In genomic region chr19:16417660-16418596, GRCh38 we compare ENCODE assay signal across 8 cellular contexts. TPM values are rescaled to one million over a fixed set of nuclear protein-coding genes. Genes with fewer than 3 reads are reported as not detected.
DNase-seq lines count a peak whose midpoint lies in the region; ATAC-seq, FAIRE-seq and TF ChIP-seq lines count a peak whose summit lies in the region.

No MANE protein-coding gene starts in this region.

- intact Hi-C loops in activated B cell treated with CpG ODN at 0.5 μM for 24 hours (cut with micrococcal nuclease) (loop anchor here (1.0 kb wide), 10 partner anchors 19 to 377 kb away; partner anchors contain the start of genes FAM32A, KLF2 and RAB8A), MCF 10A (cut with micrococcal nuclease) (loop anchor here (1.0 kb wide), 1 partner anchor 171 kb away; no protein-coding TSS in a partner anchor), kidney (cut with DNase I) (no loop called here)

- BruUV-seq in MCF 10A (replicated peaks; lab: Mats Ljungman, UMichigan) = no TSS peak

- no peaks in the 10 kb centered on the region for H3K27me3 Mint-ChIP-seq in activated B cell treated with CpG ODN at 0.5 μM for 24 hours
- no peaks in the 10 kb centered on the region for H3K27me3 Mint-ChIP-seq in MCF 10A (ENCODE audit: insufficient read depth, unreplicated experiment)

- POLR2A ChIA-PET in activated B cell treated with CpG ODN at 0.5 μM for 24 hours (lab: Charles Lee) = interaction anchor here (0.6 to 3.8 kb wide), 19 partner anchors 10 to 332 kb away, joined by 3 to 66 read pairs (median 5); partner anchors contain the start of genes FAM32A and HSH2D
- POLR2A ChIA-PET in MCF 10A (lab: Yijun Ruan, JAX) = interaction anchor here (0.6 to 0.7 kb wide), 2 partner anchors 167 to 651 kb away, joined by 3 to 4 read pairs; no protein-coding TSS in a partner anchor

- H3K27me3 ChIP-seq in KMS-11 (ENCODE audit: insufficient read depth, low read depth) = no peaks in the 10 kb centered on the region

- peak overlapping the region; percentile 83 for H3K27ac Mint-ChIP-seq in activated B cell treated with CpG ODN at 0.5 μM for 24 hours
- no peak overlapping the region for H3K27ac Mint-ChIP-seq in MCF 10A (ENCODE audit: low read depth, unreplicated experiment)

- DNase-seq in activated B cell treated with CpG ODN at 0.5 μM for 24 hours = peak; percentile 80
- DNase-seq in MCF 10A (ENCODE audit: unreplicated experiment) = peak; percentile 53
- peak; percentile 90 for DNase-seq in kidney
- peak; percentile 70 for DNase-seq in stimulated activated CD4-positive, alpha-beta T cell treated with anti-CD3 and anti-CD28 coated beads, Interleukin-4, amount 100 ng/mL, for 1 hour

- peak overlapping the region; percentile 61 for H3K4me3 Mint-ChIP-seq in activated B cell treated with CpG ODN at 0.5 μM for 24 hours
- no peak overlapping the region for H3K4me3 Mint-ChIP-seq in MCF 10A (ENCODE audit: unreplicated experiment)

- H3K4me3 ChIP-seq in KMS-11 (IDR thresholded peaks at IDR 0.05; ENCODE audit: insufficient read depth, low read depth, low read length) (no peak overlapping the region), kidney (ENCODE audit: low read length in 2 of 2) (no peak overlapping the region)

- H4K20me1 ChIP-seq in KMS-11 (ENCODE audit: insufficient read depth) = no peaks in the 10 kb centered on the region

- H3K4me1 Mint-ChIP-seq in activated B cell treated with CpG ODN at 0.5 μM for 24 hours (peaks cover 37% of the 10 kb centered on the region), MCF 10A (ENCODE audit: insufficient read depth, unreplicated experiment) (no peaks in the 10 kb centered on the region)

- H3K9ac ChIP-seq in KMS-11 = no peak overlapping the region
- H3K9ac ChIP-seq in kidney (ENCODE audit: low read length in 2 of 2) = no peak overlapping the region

- no peaks in the 10 kb centered on the region for H3K79me2 ChIP-seq in KMS-11 (ENCODE audit: insufficient read depth, low read depth)

- CTCF ChIA-PET in activated B cell treated with CpG ODN at 0.5 μM for 24 hours (lab: Charles Lee) = interaction anchor here (0.5 to 5.7 kb wide), 21 partner anchors 11 to 376 kb away, joined by 3 to 83 read pairs (median 5); partner anchors contain the start of genes FAM32A and KLF2
- CTCF ChIA-PET in MCF 10A (lab: Yijun Ruan, JAX) = interaction anchor here (0.6 to 5.9 kb wide), 21 partner anchors 9 to 1750 kb away, joined by 3 to 56 read pairs (median 4); no protein-coding TSS in a partner anchor

- no peak overlapping the region for H3K4me2 ChIP-seq in KMS-11

- H3K36me3 ChIP-seq in KMS-11 (ENCODE audit: insufficient read depth) = no peaks in the 10 kb centered on the region
- peaks cover 36 to 55% of the 10 kb centered on the region in 2 donors for H3K36me3 ChIP-seq in kidney (ENCODE audit: control insufficient read depth in 1 of 2, insufficient read depth in 2 of 2, low read length in 2 of 2)

- no peaks in the 10 kb centered on the region for H3K4me1 ChIP-seq in KMS-11 (ENCODE audit: low read depth, poor library complexity, severe bottlenecking)
- H3K4me1 ChIP-seq in kidney (ENCODE audit: control insufficient read depth in 1 of 2, insufficient read depth in 1 of 2, low read depth in 1 of 2, low read length in 2 of 2) = peaks cover 0 to 2% of the 10 kb centered on the region in 2 donors

- no peak for FAIRE-seq in kidney (lab: Jason Lieb, UNC)

- no peak overlapping the region for H3K27ac ChIP-seq in KMS-11
- H3K27ac ChIP-seq in kidney (ENCODE audit: low read depth in 2 of 2, low read length in 2 of 2) = no peak overlapping the region

- H3K36me3 Mint-ChIP-seq in activated B cell treated with CpG ODN at 0.5 μM for 24 hours (ENCODE audit: low read depth) (peaks cover 86% of the 10 kb centered on the region), MCF 10A (ENCODE audit: insufficient read depth, unreplicated experiment) (peaks cover 63% of the 10 kb centered on the region)

- H2AFZ ChIP-seq in KMS-11 (ENCODE audit: low read depth) = no peak overlapping the region

- H3K9me3 ChIP-seq in kidney (ENCODE audit: control insufficient read depth in 1 of 2, low read length in 2 of 2) = no peaks in the 10 kb centered on the region

- H3K9me3 Mint-ChIP-seq in activated B cell treated with CpG ODN at 0.5 μM for 24 hours (no peaks in the 10 kb centered on the region), MCF 10A (ENCODE audit: unreplicated experiment) (no peaks in the 10 kb centered on the region)

- TF ChIP-seq CTCF in GM12801 (IDR thresholded peaks at IDR 0.05; ENCODE audit: extremely low read depth, insufficient read length) = peak; percentile 27
- peak; percentile 86 for TF ChIP-seq CTCF in KMS-11 (conservative IDR thresholded peaks at IDR 0.05; ENCODE audit: low read depth, low read length)
- peak; percentile 87 for TF ChIP-seq CTCF in activated B cell treated with CpG ODN at 0.5 μM for 24 hours (IDR thresholded peaks at IDR 0.05)
- TF ChIP-seq CTCF in MCF 10A (IDR thresholded peaks at IDR 0.05; ENCODE audit: unreplicated experiment) = peak; percentile 76
- TF ChIP-seq CTCF in kidney (IDR thresholded peaks at IDR 0.05; ENCODE audit: borderline replicate concordance, extremely low read depth, insufficient read depth) = peak; percentile 69

- peak; percentile 92 for ATAC-seq in activated B cell treated with CpG ODN at 0.5 μM for 24 hours (ENCODE audit: low read depth)
- no peak for ATAC-seq in HG03521 (IDR thresholded peaks at IDR 0.05; ENCODE audit: unreplicated experiment)
- no peak for ATAC-seq in HG03175 (IDR thresholded peaks at IDR 0.05; ENCODE audit: unreplicated experiment)

RNA-seq across cellular contexts. Expression of gene EPS15L1, which starts 53.8 kb away (rescaled TPM):
- total RNA-seq in activated B cell treated with CpG ODN at 0.5 μM for 24 hours (81.0 and 86.3 TPM in 2 replicates), MCF 10A (2022) (33.7 and 38.7 TPM in 2 replicates), kidney (43.3 TPM)
- 34.2 TPM for polyA plus RNA-seq in kidney (ENCODE audit: insufficient read depth, low read depth, low replicate concordance)

Comparison
In these comparisons a context has a peak if more than half of its experiments do, and no peak if none do; other contexts are left out.
1. CTCF ChIP-seq: peak in every context shown above with its lines; median percentile 87 in activated B cell treated with CpG ODN at 0.5 μM for 24 hours; 86 in KMS-11; 76 in MCF 10A; 69 in kidney; 27 in GM12801.